ENCODE assay signal across 17 cellular contexts in genomic region chr5:180689071-180689694, GRCh38. TPM values are rescaled to one million over a fixed set of nuclear protein-coding genes. Genes with fewer than 3 reads are reported as not detected.
DNase-seq lines count a peak whose midpoint lies in the region; ATAC-seq, FAIRE-seq and TF ChIP-seq lines count a peak whose summit lies in the region.
"Had no signal": no experiment of that assay in that cellular context is flagged by ENCODE, and none has a peak within 500 bp of the region (broad histone marks: within the 10 kb centered on the region; RNA-seq: fewer than 3 reads in every experiment).

No MANE protein-coding gene starts in this region.

- FAIRE-seq in GM19239 (lab: Jason Lieb, UNC), result no peak

- H2BK5ac ChIP-seq in H9 (ENCODE audit: insufficient read length, low read length), result no peak overlapping the region

- no peaks in the 10 kb centered on the region for H3K9me3 Mint-ChIP-seq in H9
- H3K9me3 Mint-ChIP-seq in activated CD4-positive, alpha-beta T cell treated with anti-CD3 and anti-CD28 coated beads, Interleukin-2, amount 10 ng/mL, durations not matched to agents 24 days and 14 days, result no peaks in the 10 kb centered on the region
- no peaks in the 10 kb centered on the region for H3K9me3 Mint-ChIP-seq in activated naive CD8-positive, alpha-beta T cell treated with anti-CD3 and anti-CD28 coated beads, Interleukin-2, amount 50 U/mL, for 24 hours

- no peak overlapping the region for H3K9ac ChIP-seq in H9 (ENCODE audit: extremely low read depth, insufficient read length, low read length)

- ATAC-seq in activated naive CD8-positive, alpha-beta T cell treated with anti-CD3 and anti-CD28 coated beads, Interleukin-2, amount 50 U/mL, for 24 hours, result peak; percentile 81
- ATAC-seq in GM21526 (IDR thresholded peaks at IDR 0.05; ENCODE audit: low FRiP score, unreplicated experiment), result no peak
- ATAC-seq: left lobe of liver had no signal

- WGBS in H9 (ENCODE audit: extremely low coverage, insufficient read length, low lambda C conversion rate), result no CpG with 5 or more reads among the region's 13 CpGs
- WGBS in spleen, 5 donors, result 48 to 57% (median 54%) methylated on average over 13 of the region's 13 CpGs

- no peak overlapping the region for H2BK12ac ChIP-seq in H9 (ENCODE audit: insufficient read length, low read depth, low read length)

- no peaks in the 10 kb centered on the region for H3K79me1 ChIP-seq in H9 (ENCODE audit: insufficient read depth, low read depth, low read length, poor library complexity, severe bottlenecking)

- no peak overlapping the region for H3K4me2 ChIP-seq in H9 (ENCODE audit: insufficient read depth, insufficient read length, low read length)
- H3K4me2 ChIP-seq: PC-9 had no signal

- no peak overlapping the region; a peak in 1 of 5 replicates for H3K4me3 Mint-ChIP-seq in H9
- H3K4me3 Mint-ChIP-seq in activated CD4-positive, alpha-beta T cell treated with anti-CD3 and anti-CD28 coated beads, Interleukin-2, amount 10 ng/mL, durations not matched to agents 24 days and 14 days, result peak overlapping the region; percentile 58
- H3K4me3 Mint-ChIP-seq in activated naive CD8-positive, alpha-beta T cell treated with anti-CD3 and anti-CD28 coated beads, Interleukin-2, amount 50 U/mL, for 24 hours, result peak overlapping the region; percentile 69

- peak overlapping the region in 2 of 3 experiments; percentile 10 to 15; a peak in 2 of 7 replicates for H3K27ac Mint-ChIP-seq in H9
- H3K27ac Mint-ChIP-seq in activated CD4-positive, alpha-beta T cell treated with anti-CD3 and anti-CD28 coated beads, Interleukin-2, amount 10 ng/mL, durations not matched to agents 24 days and 14 days, result peak overlapping the region; percentile 34
- H3K27ac Mint-ChIP-seq in activated naive CD8-positive, alpha-beta T cell treated with anti-CD3 and anti-CD28 coated beads, Interleukin-2, amount 50 U/mL, for 24 hours, result peak overlapping the region; percentile 79

- no peaks in the 10 kb centered on the region for H3K23me2 ChIP-seq in H9 (ENCODE audit: insufficient read length, low read depth, low read length, poor library complexity, severe bottlenecking)

- H3K18ac ChIP-seq in H9 (ENCODE audit: insufficient read length, low read depth, low read length), result no peak overlapping the region

- H3K27me3 Mint-ChIP-seq in H9 (ENCODE audit: low read depth), result peaks cover 9% of the 10 kb centered on the region
- H3K27me3 Mint-ChIP-seq in activated CD4-positive, alpha-beta T cell treated with anti-CD3 and anti-CD28 coated beads, Interleukin-2, amount 10 ng/mL, durations not matched to agents 24 days and 14 days, result peaks cover 9% of the 10 kb centered on the region
- H3K27me3 Mint-ChIP-seq in activated naive CD8-positive, alpha-beta T cell treated with anti-CD3 and anti-CD28 coated beads, Interleukin-2, amount 50 U/mL, for 24 hours, result no peaks in the 10 kb centered on the region

- no peak overlapping the region for H3K14ac ChIP-seq in H9 (ENCODE audit: insufficient read depth, low read length)

- TF ChIP-seq POLR2A in spleen (IDR thresholded peaks at IDR 0.05), result no peak

- H3K79me2 ChIP-seq in H9 (ENCODE audit: insufficient read depth, low read length), result no peaks in the 10 kb centered on the region

- H3K4me3 ChIP-seq in spleen, result peak overlapping the region in 1 of 8 donors; percentile 40
- H3K4me3 ChIP-seq: dorsolateral prefrontal cortex, PC-9 had no signal

- no peaks in the 10 kb centered on the region for H3K36me3 Mint-ChIP-seq in H9 (ENCODE audit: insufficient read depth in 1 of 3, low read depth in 3 of 3)
- H3K36me3 Mint-ChIP-seq in activated CD4-positive, alpha-beta T cell treated with anti-CD3 and anti-CD28 coated beads, Interleukin-2, amount 10 ng/mL, durations not matched to agents 24 days and 14 days (ENCODE audit: low read depth), result no peaks in the 10 kb centered on the region
- H3K36me3 Mint-ChIP-seq in activated naive CD8-positive, alpha-beta T cell treated with anti-CD3 and anti-CD28 coated beads, Interleukin-2, amount 50 U/mL, for 24 hours (ENCODE audit: low read depth), result no peaks in the 10 kb centered on the region

- no peak overlapping the region for H3K4ac ChIP-seq in H9 (ENCODE audit: low read depth, low read length)

- H3K36me3 ChIP-seq in spleen, result no peaks in the 10 kb centered on the region

- no peak overlapping the region for H2BK120ac ChIP-seq in H9 (ENCODE audit: low read depth, low read length, poor library complexity, severe bottlenecking)

- H3K27me3 ChIP-seq in H9 (ENCODE audit: insufficient read depth, low read length) (no peaks in the 10 kb centered on the region), spleen (replicated peaks in 1 of 7) (peaks cover 0 to 24% (median 5%) of the 10 kb centered on the region in 7 donors)

- H3K9me3 ChIP-seq in H9 (ENCODE audit: control insufficient read depth, low read depth, low read length), result no peaks in the 10 kb centered on the region
- no peaks in the 10 kb centered on the region for H3K9me3 ChIP-seq in spleen

- H3K27ac ChIP-seq in H9 (ENCODE audit: insufficient read length, low read depth, low read length), result no peak overlapping the region
- peak overlapping the region in 5 of 8 donors; percentile 34 to 70 (median 46) for H3K27ac ChIP-seq in spleen
- H3K27ac ChIP-seq: C4-2B, dorsolateral prefrontal cortex, PC-9 had no signal

- no peak overlapping the region for H4K5ac ChIP-seq in H9 (ENCODE audit: insufficient read length, low read depth, low read length)

- intact Hi-C loops in activated CD4-positive, alpha-beta T cell treated with anti-CD3 and anti-CD28 coated beads, Interleukin-2, amount 10 ng/mL, durations not matched to agents 24 days and 14 days (cut with micrococcal nuclease), result no loop called here
- intact Hi-C loops in spleen (cut with DNase I; ENCODE audit: low total_unique reads), result no loop called here

- peaks cover 14 to 25% of the 10 kb centered on the region in 2 experiments for H3K4me1 Mint-ChIP-seq in H9
- H3K4me1 Mint-ChIP-seq in activated CD4-positive, alpha-beta T cell treated with anti-CD3 and anti-CD28 coated beads, Interleukin-2, amount 10 ng/mL, durations not matched to agents 24 days and 14 days, result peaks cover 19% of the 10 kb centered on the region
- peaks cover 59% of the 10 kb centered on the region for H3K4me1 Mint-ChIP-seq in activated naive CD8-positive, alpha-beta T cell treated with anti-CD3 and anti-CD28 coated beads, Interleukin-2, amount 50 U/mL, for 24 hours

- H2BK15ac ChIP-seq in H9 (ENCODE audit: low read depth, low read length), result no peak overlapping the region

- TF ChIP-seq CTCF in H9 (conservative IDR thresholded peaks at IDR 0.05) (no peak), spleen (IDR thresholded peaks at IDR 0.05 in 8 of 11, conservative IDR thresholded peaks at IDR 0.05 in 3 of 11) (no peak)

- no peak overlapping the region for H3K56ac ChIP-seq in H9 (ENCODE audit: insufficient read length, low read depth, low read length)

- H3K23ac ChIP-seq in H9 (ENCODE audit: insufficient read length, low read depth, low read length), result no peak overlapping the region

- no peak overlapping the region for H4K8ac ChIP-seq in H9 (replicated peaks; ENCODE audit: insufficient read length, low read depth, low read length)

- DNase-seq in H9, result no peak
- peak; percentile 77 for DNase-seq in activated CD4-positive, alpha-beta T cell treated with anti-CD3 and anti-CD28 coated beads, Interleukin-2, amount 10 ng/mL, durations not matched to agents 24 days and 14 days
- DNase-seq in activated naive CD8-positive, alpha-beta T cell treated with anti-CD3 and anti-CD28 coated beads, Interleukin-2, amount 50 U/mL, for 24 hours, result no peak
- DNase-seq in spleen, result no peak
- DNase-seq in NCI-H524 treated with DMSO at 0.1 percent for 48 hours (lab: John Stamatoyannopoulos, UW), result no peak
- no peak for DNase-seq in GM19239 (ENCODE audit: insufficient read length, low spot score)
- DNase-seq in DMS79 (lab: John Stamatoyannopoulos, UW), result no peak
- DNase-seq: dorsolateral prefrontal cortex, NCI-H2171, PC-9 had no signal

- H3K4me1 ChIP-seq in H9 (ENCODE audit: insufficient read depth, low read length) (peaks cover 4% of the 10 kb centered on the region), spleen (peaks cover 0 to 17% (median 0%) of the 10 kb centered on the region in 6 donors)

- no peak overlapping the region for H2AFZ ChIP-seq in H9 (ENCODE audit: low read length)
- H2AFZ ChIP-seq: PC-9 had no signal

- H2AK5ac ChIP-seq in H9 (ENCODE audit: insufficient read length, low read length), result no peak overlapping the region

- H4K20me1 ChIP-seq in H9 (ENCODE audit: control insufficient read depth, insufficient read depth, insufficient read length), result no peaks in the 10 kb centered on the region

- H3T11ph ChIP-seq in H9 (ENCODE audit: low read length), result no peak overlapping the region

- H4K91ac ChIP-seq in H9 (ENCODE audit: insufficient read length, low read depth, low read length), result no peak overlapping the region

- H2BK20ac ChIP-seq in H9 (ENCODE audit: low read depth, low read length, poor library complexity, severe bottlenecking), result no peak overlapping the region

RNA-seq across cellular contexts. Expression of gene FLT4, which starts 39.8 kb away (rescaled TPM):
- 6.1 and 6.3 TPM in 2 replicates for total RNA-seq in H9 (2021)
- total RNA-seq in activated CD4-positive, alpha-beta T cell treated with anti-CD3 and anti-CD28 coated beads, Interleukin-2, amount 10 ng/mL, durations not matched to agents 24 days and 14 days, result 1.7 and 2.0 TPM in 2 replicates
- 10 to 100 TPM; 20.7 to 61.4 (median 39.9) TPM for total RNA-seq in spleen
- polyA plus RNA-seq in spleen, result 10 to 100 TPM in 1 of 3 donors, 1 to 10 TPM in 2; 3.5 to 19.4 (median 4.6) TPM
- total RNA-seq: M059J, PC-9 had no signal

RNA-seq across cellular contexts. Expression of gene OR2Y1, which starts 50.7 kb away (rescaled TPM):
- total RNA-seq in H9 (2021) (not detected in 2 replicates), spleen (not detected)
- total RNA-seq in activated CD4-positive, alpha-beta T cell treated with anti-CD3 and anti-CD28 coated beads, Interleukin-2, amount 10 ng/mL, durations not matched to agents 24 days and 14 days, result not detected in 2 replicates
- polyA plus RNA-seq in spleen, result not detected
- total RNA-seq: dorsolateral prefrontal cortex; glomerular endothelial cell; left lobe of liver; M059J; PC-9; skeletal muscle tissue; T-helper 1 cell treated with Interleukin-12 subunit alpha and Interleukin-12 subunit beta and Interleukin-4 antibody, amounts not matched to agents 30 ng/mL and 1 ng/mL, for 36 hours had no signal

Comparison
In these comparisons a context has a peak if more than half of its experiments do, and no peak if none do; other contexts are left out.
1. H3K27ac Mint-ChIP-seq: peak in every context shown above with its lines; median percentile 79 in activated naive CD8-positive, alpha-beta T cell treated with anti-CD3 and anti-CD28 coated beads, Interleukin-2, amount 50 U/mL, for 24 hours; 34 in activated CD4-positive, alpha-beta T cell treated with anti-CD3 and anti-CD28 coated beads, Interleukin-2, amount 10 ng/mL, durations not matched to agents 24 days and 14 days; 12 in H9.
2. H3K4me3 Mint-ChIP-seq: peak in activated CD4-positive, alpha-beta T cell treated with anti-CD3 and anti-CD28 coated beads, Interleukin-2, amount 10 ng/mL, durations not matched to agents 24 days and 14 days (single experiment) and activated naive CD8-positive, alpha-beta T cell treated with anti-CD3 and anti-CD28 coated beads, Interleukin-2, amount 50 U/mL, for 24 hours (single experiment); none in H9 (0 of 2).